Comparison of ENCODE assay signal across 26 cellular contexts in genomic region chr6:2044192-2044591, GRCh38.
"Had no signal": no experiment of that assay in that cellular context is flagged by ENCODE, and none has a peak within 500 bp of the region (broad histone marks: within the 10 kb centered on the region; RNA-seq: fewer than 3 reads in every experiment).

No MANE protein-coding gene starts in this region.

- H3K4me3 ChIP-seq: colonic mucosa, coronary artery, dorsolateral prefrontal cortex, esophagus muscularis mucosa, esophagus squamous epithelium, gastrocnemius medialis, gastroesophageal sphincter, heart left ventricle, heart right ventricle had no signal

- ATAC-seq: effector memory CD8-positive, alpha-beta T cell; esophagus mucosa; foreskin keratinocyte; gastrocnemius medialis; gastroesophageal sphincter; heart left ventricle; heart right ventricle had no signal

- H3K4me1 ChIP-seq: colonic mucosa, esophagus muscularis mucosa, esophagus squamous epithelium, foreskin keratinocyte, gastrocnemius medialis, gastroesophageal sphincter, heart left ventricle, heart right ventricle had no signal

- FAIRE-seq: colon, endothelial cell of umbilical vein had no signal

- DNase-seq: colonic mucosa; cortex of kidney; dermis blood vessel endothelial cell; dorsolateral prefrontal cortex; effector CD4-positive, alpha-beta T cell; effector CD8-positive, alpha-beta T cell; effector memory CD4-positive, alpha-beta T cell; effector memory CD8-positive, alpha-beta T cell; endodermal cell; erythroblast; esophagus squamous epithelium; foreskin fibroblast; foreskin keratinocyte; foreskin melanocyte; gastrocnemius medialis; glutamatergic neuron; head of caudate nucleus; heart left ventricle; heart right ventricle had no signal

- H3K27ac ChIP-seq: colonic mucosa, coronary artery, dorsolateral prefrontal cortex, epithelial cell of prostate, esophagus muscularis mucosa, esophagus squamous epithelium, foreskin keratinocyte, gastrocnemius medialis, gastroesophageal sphincter, heart left ventricle, heart right ventricle had no signal

- H3K36me3 ChIP-seq: colonic mucosa, esophagus muscularis mucosa, esophagus squamous epithelium, gastrocnemius medialis, gastroesophageal sphincter, heart left ventricle, heart right ventricle had no signal

- H3K27me3 ChIP-seq: colonic mucosa, esophagus muscularis mucosa, esophagus squamous epithelium, foreskin keratinocyte, gastrocnemius medialis, gastroesophageal sphincter, heart left ventricle, heart right ventricle had no signal

- H3K9me3 ChIP-seq: colonic mucosa, esophagus squamous epithelium, gastrocnemius medialis, gastroesophageal sphincter had no signal
